ENCODE assay signal across 8 cellular contexts in genomic region chr19:13833330-13834265, GRCh38. TPM values are rescaled to one million over a fixed set of nuclear protein-coding genes. Genes with fewer than 3 reads are reported as not detected.
DNase-seq lines count a peak whose midpoint lies in the region; ATAC-seq, FAIRE-seq and TF ChIP-seq lines count a peak whose summit lies in the region.

No MANE protein-coding gene starts in this region.

- H3K9ac ChIP-seq in HepG2 (ENCODE audit: insufficient read depth, low read depth, low read length), result peak overlapping the region; percentile 71

- peak; percentile 79 for TF ChIP-seq RAD21 in HepG2 (CRISPR knock-in tag; IDR thresholded peaks at IDR 0.05)

- POLR2A ChIA-PET in HepG2 (lab: Yijun Ruan, JAX), result interaction anchor here (1.4 kb wide), 1 partner anchor 29 kb away, joined by 7 read pairs; no protein-coding TSS in a partner anchor

- peaks cover 41% of the 10 kb centered on the region for H3K36me3 Mint-ChIP-seq in activated CD4-positive, alpha-beta T cell treated with anti-CD3 and anti-CD28 coated beads, Interleukin-2, amount 10 ng/mL, durations not matched to agents 24 days and 14 days (ENCODE audit: low read depth)

- no peaks in the 10 kb centered on the region for H4K20me1 ChIP-seq in HepG2 (ENCODE audit: insufficient read depth, low read length)

- H3K9me3 ChIP-seq in HepG2 (ENCODE audit: low read length), result no peaks in the 10 kb centered on the region

- ATAC-seq in GM18519 (IDR thresholded peaks at IDR 0.05; ENCODE audit: low FRiP score, unreplicated experiment) (peak; percentile 46), HG03066 (IDR thresholded peaks at IDR 0.05; ENCODE audit: low read depth, unreplicated experiment) (peak; percentile 75), HepG2 (peak; percentile 94)

- H3K27me3 Mint-ChIP-seq in activated CD4-positive, alpha-beta T cell treated with anti-CD3 and anti-CD28 coated beads, Interleukin-2, amount 10 ng/mL, durations not matched to agents 24 days and 14 days, result no peaks in the 10 kb centered on the region

- H3K27me3 ChIP-seq in HepG2 (ENCODE audit: control insufficient read depth in 1 of 2, insufficient read depth in 2 of 2, low read length in 2 of 2), result no peaks in the 10 kb centered on the region

- H3K4me3 Mint-ChIP-seq in activated CD4-positive, alpha-beta T cell treated with anti-CD3 and anti-CD28 coated beads, Interleukin-2, amount 10 ng/mL, durations not matched to agents 24 days and 14 days, result peak overlapping the region; percentile 86

- peak overlapping the region; percentile 49 to 74 (median 66) for H3K4me3 ChIP-seq in HepG2 (replicated peaks in 1 of 3; ENCODE audit: insufficient read depth in 1 of 3, low read depth in 2 of 3, low read length in 3 of 3)

- in situ Hi-C loops in HepG2 (cut with HindIII; ENCODE audit: extremely low pct_ligation_motif_present, low pct_unique_long_range_greater_than_20kb), result no loop called here

- TF ChIP-seq CTCF in HepG2 (CRISPR knock-in tag; IDR thresholded peaks at IDR 0.05), result peak; percentile 82

- intact Hi-C loops in activated CD4-positive, alpha-beta T cell treated with anti-CD3 and anti-CD28 coated beads, Interleukin-2, amount 10 ng/mL, durations not matched to agents 24 days and 14 days (cut with micrococcal nuclease), result loop anchor here (2.0 kb wide), 1 partner anchor 13 kb away; no protein-coding TSS in a partner anchor
- intact Hi-C loops in HepG2 (cut with micrococcal nuclease; ENCODE audit: unreplicated experiment), result loop anchor here (2.0 to 5.0 kb wide), 2 partner anchors 36 to 49 kb away; partner anchors contain the start of gene ZSWIM4

- FAIRE-seq in HepG2 (lab: Jason Lieb, UNC), result peak; percentile 8

- no peak overlapping the region for H2AFZ ChIP-seq in HepG2 (ENCODE audit: low read length)

- peaks cover 30% of the 10 kb centered on the region for H3K4me1 Mint-ChIP-seq in activated CD4-positive, alpha-beta T cell treated with anti-CD3 and anti-CD28 coated beads, Interleukin-2, amount 10 ng/mL, durations not matched to agents 24 days and 14 days

- BruUV-seq in HepG2 (replicated peaks; lab: Mats Ljungman, UMichigan), result no TSS peak

- CTCF ChIA-PET in HepG2 (lab: Yijun Ruan, JAX; ENCODE audit: low intra/inter-chr PET ratio, low total read pairs), result no interaction called here

- no peaks in the 10 kb centered on the region; a peak in 2 of 5 replicates for H3K36me3 ChIP-seq in HepG2 (replicated peaks in 1 of 2; ENCODE audit: control insufficient read depth in 1 of 2, insufficient read depth in 2 of 2, low read length in 2 of 2)

- TF ChIP-seq POLR2A in HepG2 (IDR thresholded peaks at IDR 0.05; ENCODE audit: insufficient read depth in 1 of 2, low read depth in 2 of 2, low read length in 2 of 2), result peak; percentile 26 to 58; a peak in 2 of 4 replicates

- H3K4me1 ChIP-seq in HepG2 (ENCODE audit: insufficient read depth, low read length), result peaks cover 20% of the 10 kb centered on the region

- TF ChIP-seq EP300 in HepG2 (IDR thresholded peaks at IDR 0.05; ENCODE audit: low read depth in 2 of 2, low read length in 2 of 2) (no peak), HepG2 (CRISPR knock-in tag; IDR thresholded peaks at IDR 0.05; ENCODE audit: borderline replicate concordance) (no peak)

- DNase-seq in A172 (ENCODE audit: low spot score) (peak; percentile 90), NCI-H446 (lab: John Stamatoyannopoulos, UW) (peak; percentile 75 to 96), dedifferentiated amniotic fluid mesenchymal stem cell (ENCODE audit: extremely low spot score) (peak; percentile 67), HepG2 (ENCODE audit: low spot score) (peak; percentile 84)
- DNase-seq in activated CD4-positive, alpha-beta T cell treated with anti-CD3 and anti-CD28 coated beads, Interleukin-2, amount 10 ng/mL, durations not matched to agents 24 days and 14 days, result peak; percentile 98
- DNase-seq in stimulated activated CD4-positive, alpha-beta T cell treated with anti-CD3 and anti-CD28 coated beads, Interleukin-4, amount 100 ng/mL, for 24 hours, result peak; percentile 93

- peak overlapping the region; percentile 49 for H3K27ac ChIP-seq in HepG2 (ENCODE audit: extremely low read length, insufficient read depth, low read length)

- peak overlapping the region; percentile 88 for H3K27ac Mint-ChIP-seq in activated CD4-positive, alpha-beta T cell treated with anti-CD3 and anti-CD28 coated beads, Interleukin-2, amount 10 ng/mL, durations not matched to agents 24 days and 14 days

- H3K79me2 ChIP-seq in HepG2 (ENCODE audit: insufficient read depth, low read length), result peaks cover 3% of the 10 kb centered on the region

- no peaks in the 10 kb centered on the region for H3K9me3 Mint-ChIP-seq in activated CD4-positive, alpha-beta T cell treated with anti-CD3 and anti-CD28 coated beads, Interleukin-2, amount 10 ng/mL, durations not matched to agents 24 days and 14 days

- peak overlapping the region; percentile 90 for H3K4me2 ChIP-seq in HepG2 (ENCODE audit: low read depth, low read length)

- WGBS in HepG2 (ENCODE audit: low lambda C conversion rate), result 16% methylated on average over 22 of the region's 59 CpGs

RNA-seq across cellular contexts. Expression of gene ZSWIM4, which starts 38.4 kb away (rescaled TPM):
- total RNA-seq in A172 (2014; rRNA removed; shearing (Covaris generic)), result 4.5 and 6.8 TPM in 2 replicates
- total RNA-seq in activated CD4-positive, alpha-beta T cell treated with anti-CD3 and anti-CD28 coated beads, Interleukin-2, amount 10 ng/mL, durations not matched to agents 24 days and 14 days, result 7.3 and 7.5 TPM in 2 replicates
- 0.27 and 0.33 TPM in 2 replicates for total RNA-seq in HepG2 (2016; rRNA removed; fragmentation: Illumina TruSeq; extraction: Trizol)
- 0.10 and 0.35 TPM in 2 replicates for total RNA-seq in HepG2 (2016; cell fraction: cytosol; rRNA removed; fragmentation: Illumina TruSeq; extraction: Trizol; ENCODE audit: low read depth)
- 0.22 and 0.28 TPM in 2 replicates for total RNA-seq in HepG2 (2016; cell fraction: insoluble cytoplasmic fraction; rRNA removed; fragmentation: Illumina TruSeq; extraction: Trizol)
- 0.09 and 0.14 TPM in 2 replicates for total RNA-seq in HepG2 (2016; cell fraction: membrane; rRNA removed; fragmentation: Illumina TruSeq; extraction: Trizol)
- total RNA-seq in HepG2 (2016; cell fraction: nucleus; rRNA removed; fragmentation: Illumina TruSeq; extraction: Trizol), result 0.28 and 0.37 TPM in 2 replicates
- polyA plus RNA-seq in HepG2 (2011; rRNA removed), result 0.86 and 1.8 TPM in 2 replicates
- 0.91 and 1.2 TPM in 2 replicates for polyA plus RNA-seq in HepG2 (2011; cell fraction: cytosol; rRNA removed)
- polyA plus RNA-seq in HepG2 (2011; cell fraction: nucleus; rRNA removed), result 3.4 and 3.5 TPM in 2 replicates
- 1.5 and 2.1 TPM in 2 replicates for polyA plus RNA-seq in HepG2 (2012)
- polyA plus RNA-seq in HepG2 (2016; cell fraction: cytosol; fragmentation: Illumina TruSeq; extraction: Trizol; ENCODE audit: low read depth), result 0.02 TPM in 1 of 2 replicates, not detected in the other
- polyA plus RNA-seq in HepG2 (2016; cell fraction: insoluble cytoplasmic fraction; fragmentation: Illumina TruSeq; extraction: Trizol; ENCODE audit: low read depth), result 0.38 and 0.45 TPM in 2 replicates
- polyA plus RNA-seq in HepG2 (2016; cell fraction: membrane; fragmentation: Illumina TruSeq; extraction: Trizol; ENCODE audit: low read depth), result 0.14 and 0.20 TPM in 2 replicates
- polyA plus RNA-seq in HepG2 (2016; cell fraction: nucleus; fragmentation: Illumina TruSeq; extraction: Trizol; ENCODE audit: insufficient read depth, low read depth), result 0.48 and 0.55 TPM in 2 replicates
- polyA minus RNA-seq in HepG2 (2011; rRNA and poly(A)+ RNA removed; ENCODE audit: low replicate concordance), result 1.7 and 5.3 TPM in 2 replicates
- 2.5 and 2.7 TPM in 2 replicates for polyA minus RNA-seq in HepG2 (2011; cell fraction: cytosol; rRNA and poly(A)+ RNA removed)
- 2.1 and 2.4 TPM in 2 replicates for polyA minus RNA-seq in HepG2 (2011; cell fraction: nucleus; rRNA and poly(A)+ RNA removed)

RNA-seq across cellular contexts. Expression of gene NANOS3, which starts 43.3 kb away (rescaled TPM):
- total RNA-seq in A172 (2014; rRNA removed; shearing (Covaris generic)), result not detected in 2 replicates
- total RNA-seq in activated CD4-positive, alpha-beta T cell treated with anti-CD3 and anti-CD28 coated beads, Interleukin-2, amount 10 ng/mL, durations not matched to agents 24 days and 14 days, result 1.4 and 1.9 TPM in 2 replicates
- total RNA-seq in HepG2 (2016; rRNA removed; fragmentation: Illumina TruSeq; extraction: Trizol), result not detected in 2 replicates
- total RNA-seq in HepG2 (2016; cell fraction: cytosol; rRNA removed; fragmentation: Illumina TruSeq; extraction: Trizol; ENCODE audit: low read depth), result not detected in 2 replicates
- total RNA-seq in HepG2 (2016; cell fraction: insoluble cytoplasmic fraction; rRNA removed; fragmentation: Illumina TruSeq; extraction: Trizol), result not detected in 2 replicates
- not detected in 2 replicates for total RNA-seq in HepG2 (2016; cell fraction: membrane; rRNA removed; fragmentation: Illumina TruSeq; extraction: Trizol)
- not detected in 2 replicates for total RNA-seq in HepG2 (2016; cell fraction: nucleus; rRNA removed; fragmentation: Illumina TruSeq; extraction: Trizol)
- 0.21 TPM in 1 of 2 replicates, not detected in the other for polyA plus RNA-seq in HepG2 (2011; rRNA removed)
- polyA plus RNA-seq in HepG2 (2011; cell fraction: cytosol; rRNA removed), result not detected in 2 replicates
- 1.1 and 1.8 TPM in 2 replicates for polyA plus RNA-seq in HepG2 (2011; cell fraction: nucleus; rRNA removed)
- polyA plus RNA-seq in HepG2 (2012), result 1.1 TPM in 1 of 2 replicates, not detected in the other
- polyA plus RNA-seq in HepG2 (2016; cell fraction: cytosol; fragmentation: Illumina TruSeq; extraction: Trizol; ENCODE audit: low read depth), result not detected in 2 replicates
- not detected in 2 replicates for polyA plus RNA-seq in HepG2 (2016; cell fraction: insoluble cytoplasmic fraction; fragmentation: Illumina TruSeq; extraction: Trizol; ENCODE audit: low read depth)
- polyA plus RNA-seq in HepG2 (2016; cell fraction: membrane; fragmentation: Illumina TruSeq; extraction: Trizol; ENCODE audit: low read depth), result not detected in 2 replicates
- polyA plus RNA-seq in HepG2 (2016; cell fraction: nucleus; fragmentation: Illumina TruSeq; extraction: Trizol; ENCODE audit: insufficient read depth, low read depth), result not detected in 2 replicates
- not detected in 2 replicates for polyA minus RNA-seq in HepG2 (2011; rRNA and poly(A)+ RNA removed; ENCODE audit: low replicate concordance)
- polyA minus RNA-seq in HepG2 (2011; cell fraction: cytosol; rRNA and poly(A)+ RNA removed), result not detected in 2 replicates
- not detected in 2 replicates for polyA minus RNA-seq in HepG2 (2011; cell fraction: nucleus; rRNA and poly(A)+ RNA removed)

RNA-seq across cellular contexts. Expression of gene C19orf53, which starts 59.3 kb away (rescaled TPM):
- 222 and 261 TPM in 2 replicates for total RNA-seq in A172 (2014; rRNA removed; shearing (Covaris generic))
- total RNA-seq in activated CD4-positive, alpha-beta T cell treated with anti-CD3 and anti-CD28 coated beads, Interleukin-2, amount 10 ng/mL, durations not matched to agents 24 days and 14 days, result 142 and 143 TPM in 2 replicates
- 127 and 129 TPM in 2 replicates for total RNA-seq in HepG2 (2016; rRNA removed; fragmentation: Illumina TruSeq; extraction: Trizol)
- total RNA-seq in HepG2 (2016; cell fraction: cytosol; rRNA removed; fragmentation: Illumina TruSeq; extraction: Trizol; ENCODE audit: low read depth), result 100 and 107 TPM in 2 replicates
- 120 and 139 TPM in 2 replicates for total RNA-seq in HepG2 (2016; cell fraction: insoluble cytoplasmic fraction; rRNA removed; fragmentation: Illumina TruSeq; extraction: Trizol)
- 129 and 137 TPM in 2 replicates for total RNA-seq in HepG2 (2016; cell fraction: membrane; rRNA removed; fragmentation: Illumina TruSeq; extraction: Trizol)
- 38.1 and 46.3 TPM in 2 replicates for total RNA-seq in HepG2 (2016; cell fraction: nucleus; rRNA removed; fragmentation: Illumina TruSeq; extraction: Trizol)
- 130 and 154 TPM in 2 replicates for polyA plus RNA-seq in HepG2 (2011; rRNA removed)
- 136 and 140 TPM in 2 replicates for polyA plus RNA-seq in HepG2 (2011; cell fraction: cytosol; rRNA removed)
- polyA plus RNA-seq in HepG2 (2011; cell fraction: nucleus; rRNA removed), result 41.3 and 46.6 TPM in 2 replicates
- 81.4 and 137 TPM in 2 replicates for polyA plus RNA-seq in HepG2 (2012)
- 129 and 144 TPM in 2 replicates for polyA plus RNA-seq in HepG2 (2016; cell fraction: cytosol; fragmentation: Illumina TruSeq; extraction: Trizol; ENCODE audit: low read depth)
- polyA plus RNA-seq in HepG2 (2016; cell fraction: insoluble cytoplasmic fraction; fragmentation: Illumina TruSeq; extraction: Trizol; ENCODE audit: low read depth), result 157 and 159 TPM in 2 replicates
- polyA plus RNA-seq in HepG2 (2016; cell fraction: membrane; fragmentation: Illumina TruSeq; extraction: Trizol; ENCODE audit: low read depth), result 161 and 164 TPM in 2 replicates
- 79.1 and 91.5 TPM in 2 replicates for polyA plus RNA-seq in HepG2 (2016; cell fraction: nucleus; fragmentation: Illumina TruSeq; extraction: Trizol; ENCODE audit: insufficient read depth, low read depth)
- polyA minus RNA-seq in HepG2 (2011; rRNA and poly(A)+ RNA removed; ENCODE audit: low replicate concordance), result 66.1 and 174 TPM in 2 replicates
- 29.3 and 33.8 TPM in 2 replicates for polyA minus RNA-seq in HepG2 (2011; cell fraction: cytosol; rRNA and poly(A)+ RNA removed)
- polyA minus RNA-seq in HepG2 (2011; cell fraction: nucleus; rRNA and poly(A)+ RNA removed), result 14.4 and 17.7 TPM in 2 replicates

Comparison
In these comparisons a context has a peak if more than half of its experiments do, and no peak if none do; other contexts are left out.
1. Peak in every context shown above with its lines: DNase-seq, ATAC-seq, H3K4me3 ChIP-seq and H3K27ac ChIP-seq.